ENCODE assay signal across 1 cellular context in the genomic region with DNA sequence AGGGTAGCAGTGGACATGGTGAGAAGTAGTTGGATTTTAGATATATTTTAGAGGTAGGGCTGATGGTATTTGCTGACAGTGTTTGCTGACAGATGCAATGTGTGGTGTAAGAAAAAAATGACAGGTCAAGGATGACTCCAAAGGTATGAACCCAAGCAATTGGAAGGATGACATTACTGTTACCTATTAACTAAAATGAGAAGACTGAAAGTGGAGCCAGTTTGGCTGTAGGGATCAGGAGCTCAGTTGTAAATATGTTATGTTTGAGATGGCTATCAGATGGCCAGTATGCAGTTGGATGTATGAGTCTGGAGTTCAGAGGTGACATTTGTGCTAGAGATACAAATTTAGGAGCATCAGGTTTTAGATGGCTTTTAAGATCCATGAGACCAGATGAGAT.
TF ChIP-seq lines count a peak whose summit lies in the region.

No MANE protein-coding gene starts in this region.

TF ChIP-seq in HepG2, 621 proteins besides CTCF, POLR2A, EP300 and RAD21 (continued from another document and continues in another):
- TF ChIP-seq, protein P1, sequence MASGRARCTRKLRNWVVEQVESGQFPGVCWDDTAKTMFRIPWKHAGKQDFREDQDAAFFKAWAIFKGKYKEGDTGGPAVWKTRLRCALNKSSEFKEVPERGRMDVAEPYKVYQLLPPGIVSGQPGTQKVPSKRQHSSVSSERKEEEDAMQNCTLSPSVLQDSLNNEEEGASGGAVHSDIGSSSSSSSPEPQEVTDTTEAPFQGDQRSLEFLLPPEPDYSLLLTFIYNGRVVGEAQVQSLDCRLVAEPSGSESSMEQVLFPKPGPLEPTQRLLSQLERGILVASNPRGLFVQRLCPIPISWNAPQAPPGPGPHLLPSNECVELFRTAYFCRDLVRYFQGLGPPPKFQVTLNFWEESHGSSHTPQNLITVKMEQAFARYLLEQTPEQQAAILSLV (CRISPR knock-in tag; IDR thresholded peaks at IDR 0.05; ENCODE audit: borderline replicate concordance): no peak
- TF ChIP-seq ZNF451 (CRISPR knock-in tag; IDR thresholded peaks at IDR 0.05) (no peak), SMC3 (IDR thresholded peaks at IDR 0.05; ENCODE audit: low read length) (no peak), ETV5 (CRISPR knock-in tag; IDR thresholded peaks at IDR 0.05; ENCODE audit: borderline replicate concordance) (peak; percentile 42; the same call in 1 of the 2 replicates), NFRKB (IDR thresholded peaks at IDR 0.05) (no peak), ZNF441 (CRISPR knock-in tag; IDR thresholded peaks at IDR 0.05; ENCODE audit: borderline replicate concordance) (no peak), SOX6 (IDR thresholded peaks at IDR 0.05) (no peak), SOX6 (CRISPR knock-in tag; IDR thresholded peaks at IDR 0.05) (peak; percentile 87), JUN (CRISPR knock-in tag; IDR thresholded peaks at IDR 0.05) (no peak), MXD4 (CRISPR knock-in tag; IDR thresholded peaks at IDR 0.05) (0 out of 2 replicates have a peak, but pooled peaks have one; percentile 45), ZFY (CRISPR knock-in tag; IDR thresholded peaks at IDR 0.05) (no peak), ZNF317 (CRISPR knock-in tag; IDR thresholded peaks at IDR 0.05) (peak; percentile 29; the same call in 1 of the 2 replicates), ZSCAN25 (CRISPR knock-in tag; IDR thresholded peaks at IDR 0.05) (no peak), TARDBP (CRISPR knock-in tag; IDR thresholded peaks at IDR 0.05) (peak; percentile 71; the same call in 1 of the 2 replicates), ZNF572 (CRISPR knock-in tag; IDR thresholded peaks at IDR 0.05) (no peak), ZNF264 (CRISPR knock-in tag; IDR thresholded peaks at IDR 0.05) (0 out of 2 replicates have a peak, but pooled peaks have one; percentile 20), CENPX (CRISPR knock-in tag; IDR thresholded peaks at IDR 0.05) (no peak), PAX8 (CRISPR knock-in tag; IDR thresholded peaks at IDR 0.05; ENCODE audit: borderline replicate concordance) (no peak), ZNF350 (CRISPR knock-in tag; IDR thresholded peaks at IDR 0.05; ENCODE audit: borderline replicate concordance, low read depth) (no peak), EHMT2 (IDR thresholded peaks at IDR 0.05; ENCODE audit: borderline replicate concordance, low read depth, low read length) (peak; percentile 77; the same call in 1 of the 2 replicates), ZNF747 (CRISPR knock-in tag; IDR thresholded peaks at IDR 0.05; ENCODE audit: borderline replicate concordance) (0 out of 2 replicates have a peak, but pooled peaks have one; percentile 32), ZNF644 (CRISPR knock-in tag; IDR thresholded peaks at IDR 0.05; ENCODE audit: low read depth) (peak; percentile 62), ZNF34 (CRISPR knock-in tag; IDR thresholded peaks at IDR 0.05; ENCODE audit: borderline replicate concordance) (no peak), ZNF138 (CRISPR knock-in tag; IDR thresholded peaks at IDR 0.05; ENCODE audit: low read depth) (no peak), ZNF234 (CRISPR knock-in tag; conservative IDR thresholded peaks at IDR 0.05) (no peak), ZNF841 (CRISPR knock-in tag; IDR thresholded peaks at IDR 0.05; ENCODE audit: borderline replicate concordance) (no peak), RBAK (CRISPR knock-in tag; IDR thresholded peaks at IDR 0.05) (peak; percentile 69; the same call in 1 of the 2 replicates), ESRRA (CRISPR knock-in tag; IDR thresholded peaks at IDR 0.05; ENCODE audit: low read depth) (no peak; the same call in 1 of the 2 replicates), ZNF20 (CRISPR knock-in tag; IDR thresholded peaks at IDR 0.05) (no peak), HNF4G (IDR thresholded peaks at IDR 0.05; ENCODE audit: borderline replicate concordance, low read depth, low read length) (peak; percentile 61; the same call in 1 of the 2 replicates), HNF4G (CRISPR knock-in tag; IDR thresholded peaks at IDR 0.05; ENCODE audit: borderline replicate concordance, low read depth) (no peak)
- TF ChIP-seq, protein P2, sequence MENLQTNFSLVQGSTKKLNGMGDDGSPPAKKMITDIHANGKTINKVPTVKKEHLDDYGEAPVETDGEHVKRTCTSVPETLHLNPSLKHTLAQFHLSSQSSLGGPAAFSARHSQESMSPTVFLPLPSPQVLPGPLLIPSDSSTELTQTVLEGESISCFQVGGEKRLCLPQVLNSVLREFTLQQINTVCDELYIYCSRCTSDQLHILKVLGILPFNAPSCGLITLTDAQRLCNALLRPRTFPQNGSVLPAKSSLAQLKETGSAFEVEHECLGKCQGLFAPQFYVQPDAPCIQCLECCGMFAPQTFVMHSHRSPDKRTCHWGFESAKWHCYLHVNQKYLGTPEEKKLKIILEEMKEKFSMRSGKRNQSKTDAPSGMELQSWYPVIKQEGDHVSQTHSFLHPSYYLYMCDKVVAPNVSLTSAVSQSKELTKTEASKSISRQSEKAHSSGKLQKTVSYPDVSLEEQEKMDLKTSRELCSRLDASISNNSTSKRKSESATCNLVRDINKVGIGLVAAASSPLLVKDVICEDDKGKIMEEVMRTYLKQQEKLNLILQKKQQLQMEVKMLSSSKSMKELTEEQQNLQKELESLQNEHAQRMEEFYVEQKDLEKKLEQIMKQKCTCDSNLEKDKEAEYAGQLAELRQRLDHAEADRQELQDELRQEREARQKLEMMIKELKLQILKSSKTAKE (CRISPR knock-in tag; IDR thresholded peaks at IDR 0.05; ENCODE audit: borderline replicate concordance): peak; percentile 71; the same call in 1 of the 2 replicates
- TF ChIP-seq, protein P3, sequence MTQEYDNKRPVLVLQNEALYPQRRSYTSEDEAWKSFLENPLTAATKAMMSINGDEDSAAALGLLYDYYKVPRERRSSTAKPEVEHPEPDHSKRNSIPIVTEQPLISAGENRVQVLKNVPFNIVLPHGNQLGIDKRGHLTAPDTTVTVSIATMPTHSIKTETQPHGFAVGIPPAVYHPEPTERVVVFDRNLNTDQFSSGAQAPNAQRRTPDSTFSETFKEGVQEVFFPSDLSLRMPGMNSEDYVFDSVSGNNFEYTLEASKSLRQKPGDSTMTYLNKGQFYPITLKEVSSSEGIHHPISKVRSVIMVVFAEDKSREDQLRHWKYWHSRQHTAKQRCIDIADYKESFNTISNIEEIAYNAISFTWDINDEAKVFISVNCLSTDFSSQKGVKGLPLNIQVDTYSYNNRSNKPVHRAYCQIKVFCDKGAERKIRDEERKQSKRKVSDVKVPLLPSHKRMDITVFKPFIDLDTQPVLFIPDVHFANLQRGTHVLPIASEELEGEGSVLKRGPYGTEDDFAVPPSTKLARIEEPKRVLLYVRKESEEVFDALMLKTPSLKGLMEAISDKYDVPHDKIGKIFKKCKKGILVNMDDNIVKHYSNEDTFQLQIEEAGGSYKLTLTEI (CRISPR knock-in tag; conservative IDR thresholded peaks at IDR 0.05): no peak
- TF ChIP-seq, protein P4, sequence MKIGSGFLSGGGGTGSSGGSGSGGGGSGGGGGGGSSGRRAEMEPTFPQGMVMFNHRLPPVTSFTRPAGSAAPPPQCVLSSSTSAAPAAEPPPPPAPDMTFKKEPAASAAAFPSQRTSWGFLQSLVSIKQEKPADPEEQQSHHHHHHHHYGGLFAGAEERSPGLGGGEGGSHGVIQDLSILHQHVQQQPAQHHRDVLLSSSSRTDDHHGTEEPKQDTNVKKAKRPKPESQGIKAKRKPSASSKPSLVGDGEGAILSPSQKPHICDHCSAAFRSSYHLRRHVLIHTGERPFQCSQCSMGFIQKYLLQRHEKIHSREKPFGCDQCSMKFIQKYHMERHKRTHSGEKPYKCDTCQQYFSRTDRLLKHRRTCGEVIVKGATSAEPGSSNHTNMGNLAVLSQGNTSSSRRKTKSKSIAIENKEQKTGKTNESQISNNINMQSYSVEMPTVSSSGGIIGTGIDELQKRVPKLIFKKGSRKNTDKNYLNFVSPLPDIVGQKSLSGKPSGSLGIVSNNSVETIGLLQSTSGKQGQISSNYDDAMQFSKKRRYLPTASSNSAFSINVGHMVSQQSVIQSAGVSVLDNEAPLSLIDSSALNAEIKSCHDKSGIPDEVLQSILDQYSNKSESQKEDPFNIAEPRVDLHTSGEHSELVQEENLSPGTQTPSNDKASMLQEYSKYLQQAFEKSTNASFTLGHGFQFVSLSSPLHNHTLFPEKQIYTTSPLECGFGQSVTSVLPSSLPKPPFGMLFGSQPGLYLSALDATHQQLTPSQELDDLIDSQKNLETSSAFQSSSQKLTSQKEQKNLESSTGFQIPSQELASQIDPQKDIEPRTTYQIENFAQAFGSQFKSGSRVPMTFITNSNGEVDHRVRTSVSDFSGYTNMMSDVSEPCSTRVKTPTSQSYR (CRISPR knock-in tag; IDR thresholded peaks at IDR 0.05; ENCODE audit: borderline replicate concordance): no peak
- TF ChIP-seq, protein P5, sequence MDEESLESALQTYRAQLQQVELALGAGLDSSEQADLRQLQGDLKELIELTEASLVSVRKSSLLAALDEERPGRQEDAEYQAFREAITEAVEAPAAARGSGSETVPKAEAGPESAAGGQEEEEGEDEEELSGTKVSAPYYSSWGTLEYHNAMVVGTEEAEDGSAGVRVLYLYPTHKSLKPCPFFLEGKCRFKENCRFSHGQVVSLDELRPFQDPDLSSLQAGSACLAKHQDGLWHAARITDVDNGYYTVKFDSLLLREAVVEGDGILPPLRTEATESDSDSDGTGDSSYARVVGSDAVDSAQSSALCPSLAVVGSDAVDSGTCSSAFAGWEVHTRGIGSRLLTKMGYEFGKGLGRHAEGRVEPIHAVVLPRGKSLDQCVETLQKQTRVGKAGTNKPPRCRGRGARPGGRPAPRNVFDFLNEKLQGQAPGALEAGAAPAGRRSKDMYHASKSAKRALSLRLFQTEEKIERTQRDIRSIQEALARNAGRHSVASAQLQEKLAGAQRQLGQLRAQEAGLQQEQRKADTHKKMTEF (CRISPR knock-in tag; IDR thresholded peaks at IDR 0.05): peak; percentile 79
- TF ChIP-seq, protein P6, sequence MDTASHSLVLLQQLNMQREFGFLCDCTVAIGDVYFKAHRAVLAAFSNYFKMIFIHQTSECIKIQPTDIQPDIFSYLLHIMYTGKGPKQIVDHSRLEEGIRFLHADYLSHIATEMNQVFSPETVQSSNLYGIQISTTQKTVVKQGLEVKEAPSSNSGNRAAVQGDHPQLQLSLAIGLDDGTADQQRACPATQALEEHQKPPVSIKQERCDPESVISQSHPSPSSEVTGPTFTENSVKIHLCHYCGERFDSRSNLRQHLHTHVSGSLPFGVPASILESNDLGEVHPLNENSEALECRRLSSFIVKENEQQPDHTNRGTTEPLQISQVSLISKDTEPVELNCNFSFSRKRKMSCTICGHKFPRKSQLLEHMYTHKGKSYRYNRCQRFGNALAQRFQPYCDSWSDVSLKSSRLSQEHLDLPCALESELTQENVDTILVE (CRISPR knock-in tag; IDR thresholded peaks at IDR 0.05): no peak
- TF ChIP-seq, protein P7, sequence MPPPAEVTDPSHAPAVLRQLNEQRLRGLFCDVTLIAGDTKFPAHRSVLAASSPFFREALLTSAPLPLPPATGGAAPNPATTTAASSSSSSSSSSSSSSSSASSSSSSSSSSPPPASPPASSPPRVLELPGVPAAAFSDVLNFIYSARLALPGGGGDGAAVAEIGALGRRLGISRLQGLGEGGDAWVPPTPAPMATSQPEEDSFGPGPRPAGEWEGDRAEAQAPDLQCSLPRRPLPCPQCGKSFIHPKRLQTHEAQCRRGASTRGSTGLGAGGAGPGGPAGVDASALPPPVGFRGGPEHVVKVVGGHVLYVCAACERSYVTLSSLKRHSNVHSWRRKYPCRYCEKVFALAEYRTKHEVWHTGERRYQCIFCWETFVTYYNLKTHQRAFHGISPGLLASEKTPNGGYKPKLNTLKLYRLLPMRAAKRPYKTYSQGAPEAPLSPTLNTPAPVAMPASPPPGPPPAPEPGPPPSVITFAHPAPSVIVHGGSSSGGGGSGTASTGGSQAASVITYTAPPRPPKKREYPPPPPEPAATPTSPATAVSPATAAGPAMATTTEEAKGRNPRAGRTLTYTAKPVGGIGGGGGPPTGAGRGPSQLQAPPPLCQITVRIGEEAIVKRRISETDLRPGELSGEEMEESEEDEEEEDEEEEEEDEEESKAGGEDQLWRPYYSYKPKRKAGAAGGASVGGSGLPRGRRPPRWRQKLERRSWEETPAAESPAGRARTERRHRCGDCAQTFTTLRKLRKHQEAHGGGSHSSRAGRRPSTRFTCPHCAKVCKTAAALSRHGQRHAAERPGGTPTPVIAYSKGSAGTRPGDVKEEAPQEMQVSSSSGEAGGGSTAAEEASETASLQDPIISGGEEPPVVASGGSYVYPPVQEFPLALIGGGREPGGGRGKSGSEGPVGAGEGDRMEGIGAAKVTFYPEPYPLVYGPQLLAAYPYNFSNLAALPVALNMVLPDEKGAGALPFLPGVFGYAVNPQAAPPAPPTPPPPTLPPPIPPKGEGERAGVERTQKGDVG (CRISPR knock-in tag; IDR thresholded peaks at IDR 0.05; ENCODE audit: borderline replicate concordance): no peak
- TF ChIP-seq, protein P8, sequence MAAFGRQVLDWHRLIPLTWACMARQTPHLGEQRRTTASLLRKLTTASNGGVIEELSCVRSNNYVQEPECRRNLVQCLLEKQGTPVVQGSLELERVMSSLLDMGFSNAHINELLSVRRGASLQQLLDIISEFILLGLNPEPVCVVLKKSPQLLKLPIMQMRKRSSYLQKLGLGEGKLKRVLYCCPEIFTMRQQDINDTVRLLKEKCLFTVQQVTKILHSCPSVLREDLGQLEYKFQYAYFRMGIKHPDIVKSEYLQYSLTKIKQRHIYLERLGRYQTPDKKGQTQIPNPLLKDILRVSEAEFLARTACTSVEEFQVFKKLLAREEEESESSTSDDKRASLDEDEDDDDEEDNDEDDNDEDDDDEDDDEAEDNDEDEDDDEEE (CRISPR knock-in tag; IDR thresholded peaks at IDR 0.05): no peak
